Comparison of ENCODE assay signal across 31 cellular contexts in the genomic region with DNA sequence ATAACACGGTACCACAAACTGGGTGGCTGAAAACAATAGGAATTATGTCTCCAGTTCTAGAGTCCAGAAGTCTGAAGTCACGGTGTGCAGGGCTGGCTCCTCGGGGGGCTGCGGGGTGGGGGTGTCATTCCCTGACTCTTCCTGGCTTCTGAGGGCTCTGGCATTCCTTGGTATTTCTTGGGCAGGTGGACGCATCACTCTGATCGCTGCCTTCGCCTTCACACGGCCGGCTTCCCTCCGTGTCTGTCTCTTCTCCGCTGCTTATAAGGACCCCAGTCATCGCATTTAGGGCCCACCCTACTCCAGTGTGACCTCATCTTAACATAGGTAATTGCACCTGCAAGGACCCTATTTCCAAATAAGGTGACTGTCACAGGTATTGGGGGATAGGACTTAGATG.
A peak's percentile ranks its signal among the peaks of the same experiment; 100 is the strongest.
DNase-seq lines count a peak whose midpoint lies in the region; ATAC-seq, FAIRE-seq and TF ChIP-seq lines count a peak whose summit lies in the region.
"Had no signal": no experiment of that assay in that cellular context is flagged by ENCODE, and none has a peak within 500 bp of the region (broad histone marks: within the 10 kb centered on the region; RNA-seq: fewer than 3 reads in every experiment).

No MANE protein-coding gene starts in this region.

- H3K9me3 ChIP-seq in right lobe of liver (no peaks in the 10 kb centered on the region), HepG2 (ENCODE audit: low read length) (no peaks in the 10 kb centered on the region), Peyer's patch (no peaks in the 10 kb centered on the region)
- H3K9me3 ChIP-seq: gastroesophageal sphincter, upper lobe of left lung had no signal

- POLR2A ChIA-PET in HepG2 (lab: Yijun Ruan, JAX) = no interaction called here

- H3K36me3 ChIP-seq in right lobe of liver (no peaks in the 10 kb centered on the region), HepG2 (replicated peaks in 1 of 2; ENCODE audit: control insufficient read depth in 1 of 2, insufficient read depth in 2 of 2, low read length in 2 of 2) (no peaks in the 10 kb centered on the region), Peyer's patch (no peaks in the 10 kb centered on the region)
- H3K36me3 ChIP-seq: gastroesophageal sphincter, upper lobe of left lung had no signal

- H2AFZ ChIP-seq in HepG2 (ENCODE audit: low read length) = no peak overlapping the region
- H2AFZ ChIP-seq: hepatocyte, parathyroid adenoma had no signal

- no peak for TF ChIP-seq CTCF in right lobe of liver (IDR thresholded peaks at IDR 0.05)
- TF ChIP-seq CTCF in HepG2 (CRISPR knock-in tag; IDR thresholded peaks at IDR 0.05) = no peak
- TF ChIP-seq CTCF in Peyer's patch (IDR thresholded peaks at IDR 0.05) = no peak
- TF ChIP-seq CTCF in type B pancreatic cell (conservative IDR thresholded peaks at IDR 0.05) = no peak

- FAIRE-seq in HepG2 (lab: Jason Lieb, UNC) (no peak), urothelium cell line (lab: Jason Lieb, UNC) (no peak)
- FAIRE-seq: GM12891, RCC 7860 had no signal

- no peak overlapping the region for H3K4me2 ChIP-seq in HepG2 (ENCODE audit: low read depth, low read length)
- H3K4me2 ChIP-seq: hepatocyte had no signal

- no peaks in the 10 kb centered on the region for H4K20me1 ChIP-seq in HepG2 (ENCODE audit: insufficient read depth, low read length)

- H3K4me1 ChIP-seq in right lobe of liver (no peaks in the 10 kb centered on the region), HepG2 (ENCODE audit: insufficient read depth, low read length) (no peaks in the 10 kb centered on the region), Peyer's patch (no peaks in the 10 kb centered on the region)
- H3K4me1 ChIP-seq: gastroesophageal sphincter, parathyroid adenoma, upper lobe of left lung had no signal

- TF ChIP-seq RAD21 in HepG2 (CRISPR knock-in tag; IDR thresholded peaks at IDR 0.05) = no peak

- no peak for ATAC-seq in right lobe of liver
- ATAC-seq in HepG2 = no peak
- no peak for ATAC-seq in HG03460 (IDR thresholded peaks at IDR 0.05; ENCODE audit: unreplicated experiment)
- ATAC-seq: gastroesophageal sphincter, left colon, right cardiac atrium had no signal

- H3K27me3 Mint-ChIP-seq in type B pancreatic cell = peaks cover 23% of the 10 kb centered on the region
- H3K27me3 Mint-ChIP-seq: activated CD4-positive, alpha-beta T cell treated with anti-CD3 and anti-CD28 coated beads, Interleukin-2, amount 10 ng/mL, durations not matched to agents 24 days and 14 days had no signal

- peak; percentile 2 to 22 (median 8) for DNase-seq in right lobe of liver
- DNase-seq in HepG2 (ENCODE audit: low spot score) = no peak
- DNase-seq in Peyer's patch = peak; percentile 10 to 39 (median 26)
- DNase-seq in mesenteric fat pad (ENCODE audit: low spot score) = peak; percentile 67
- peak; percentile 47 for DNase-seq in type B pancreatic cell (ENCODE audit: extremely low spot score, unreplicated experiment)
- no peak for DNase-seq in DMS79 treated with DMSO at 0.1 percent for 48 hours (lab: John Stamatoyannopoulos, UW)
- DNase-seq in urothelium cell line (ENCODE audit: low spot score) = no peak
- DNase-seq: activated CD4-positive, alpha-beta T cell treated with anti-CD3 and anti-CD28 coated beads, Interleukin-2, amount 10 ng/mL, durations not matched to agents 24 days and 14 days; C1 segment of cervical spinal cord; COR-L47; Kasumi-1; left colon; NCI-H1436 treated with DMSO at 0.1 percent for 48 hours; NCI-H2081 treated with DMSO at 0.1 percent for 48 hours; NCI-H2227 treated with DMSO at 0.1 percent for 48 hours; NCI-H526; right cardiac atrium; stimulated activated CD4-positive, alpha-beta T cell treated with anti-CD3 and anti-CD28 coated beads, Interleukin-4, amount 100 ng/mL, for 1 hour had no signal

- H3K9me3 Mint-ChIP-seq in type B pancreatic cell = no peaks in the 10 kb centered on the region
- H3K9me3 Mint-ChIP-seq: activated CD4-positive, alpha-beta T cell treated with anti-CD3 and anti-CD28 coated beads, Interleukin-2, amount 10 ng/mL, durations not matched to agents 24 days and 14 days; activated T-helper 1 cell treated with anti-CD3 and anti-CD28 coated beads, Interleukin-12 subunit alpha, Interleukin-12 subunit beta, Interleukin-2, Interleukin-4 antibody, amounts not matched to agents 30 ng/mL and 10 ng/mL and 1 ng/mL, durations not matched to agents 14 hours and 24 hours and 36 hours; neural crest cell; T-helper 2 cell treated with Interferon-gamma antibody and Interleukin-4, amounts not matched to agents 5 μg/mL and 100 μg/mL, for 36 hours had no signal

- H3K4me3 ChIP-seq in right lobe of liver = no peak overlapping the region
- no peak overlapping the region for H3K4me3 ChIP-seq in HepG2 (replicated peaks in 1 of 3; ENCODE audit: insufficient read depth in 1 of 3, low read depth in 2 of 3, low read length in 3 of 3)
- no peak overlapping the region for H3K4me3 ChIP-seq in Peyer's patch
- H3K4me3 ChIP-seq: gastroesophageal sphincter, hepatocyte, upper lobe of left lung had no signal

- peaks cover 4% of the 10 kb centered on the region for H3K4me1 Mint-ChIP-seq in type B pancreatic cell (ENCODE audit: unreplicated experiment)
- H3K4me1 Mint-ChIP-seq: activated CD4-positive, alpha-beta T cell treated with anti-CD3 and anti-CD28 coated beads, Interleukin-2, amount 10 ng/mL, durations not matched to agents 24 days and 14 days; memory B cell; neural crest cell had no signal

- BruUV-seq in HepG2 (replicated peaks; lab: Mats Ljungman, UMichigan) = no TSS peak

- H3K27ac Mint-ChIP-seq in type B pancreatic cell = no peak overlapping the region
- H3K27ac Mint-ChIP-seq: activated CD4-positive, alpha-beta T cell treated with anti-CD3 and anti-CD28 coated beads, Interleukin-2, amount 10 ng/mL, durations not matched to agents 24 days and 14 days; activated naive CD8-positive, alpha-beta T cell; activated T-helper 1 cell treated with anti-CD3 and anti-CD28 coated beads, Interleukin-12 subunit alpha, Interleukin-12 subunit beta, Interleukin-2, Interleukin-4 antibody, amounts not matched to agents 30 ng/mL and 10 ng/mL and 1 ng/mL, durations not matched to agents 14 hours and 24 hours and 36 hours; memory B cell; T-helper 2 cell treated with Interferon-gamma antibody and Interleukin-4, amounts not matched to agents 5 μg/mL and 100 μg/mL, for 36 hours had no signal

- H3K4me3 Mint-ChIP-seq in type B pancreatic cell = no peak overlapping the region
- H3K4me3 Mint-ChIP-seq: activated CD4-positive, alpha-beta T cell treated with anti-CD3 and anti-CD28 coated beads, Interleukin-2, amount 10 ng/mL, durations not matched to agents 24 days and 14 days; activated naive CD8-positive, alpha-beta T cell; activated T-helper 1 cell treated with anti-CD3 and anti-CD28 coated beads, Interleukin-12 subunit alpha, Interleukin-12 subunit beta, Interleukin-2, Interleukin-4 antibody, amounts not matched to agents 30 ng/mL and 10 ng/mL and 1 ng/mL, durations not matched to agents 14 hours and 24 hours and 36 hours; memory B cell; neural crest cell; T-helper 2 cell treated with Interferon-gamma antibody and Interleukin-4, amounts not matched to agents 5 μg/mL and 100 μg/mL, for 36 hours had no signal

- TF ChIP-seq POLR2A in right lobe of liver (IDR thresholded peaks at IDR 0.05) (no peak), HepG2 (IDR thresholded peaks at IDR 0.05; ENCODE audit: insufficient read depth in 1 of 2, low read depth in 2 of 2, low read length in 2 of 2) (no peak), Peyer's patch (IDR thresholded peaks at IDR 0.05) (no peak)

- H3K27me3 ChIP-seq in right lobe of liver (no peaks in the 10 kb centered on the region), HepG2 (ENCODE audit: control insufficient read depth in 1 of 2, insufficient read depth in 2 of 2, low read length in 2 of 2) (peaks cover 9 to 55% of the 10 kb centered on the region in 2 experiments), Peyer's patch (no peaks in the 10 kb centered on the region)

- 53% methylated on average over 11 of the region's 12 CpGs for WGBS in right lobe of liver (ENCODE audit: insufficient coverage, low coverage, low lambda C conversion rate, missing lambda C conversion rate)
- 39% methylated on average over 11 of the region's 12 CpGs for WGBS in HepG2 (ENCODE audit: low lambda C conversion rate)

- no peaks in the 10 kb centered on the region for H3K36me3 Mint-ChIP-seq in type B pancreatic cell
- H3K36me3 Mint-ChIP-seq: activated naive CD8-positive, alpha-beta T cell had no signal

- H3K27ac ChIP-seq in right lobe of liver = no peak overlapping the region
- no peak overlapping the region for H3K27ac ChIP-seq in HepG2 (ENCODE audit: extremely low read length, insufficient read depth, low read length)
- no peak overlapping the region for H3K27ac ChIP-seq in Peyer's patch
- H3K27ac ChIP-seq: gastroesophageal sphincter, hepatocyte, parathyroid adenoma, upper lobe of left lung, VCaP had no signal

- no peaks in the 10 kb centered on the region for H3K79me2 ChIP-seq in HepG2 (ENCODE audit: insufficient read depth, low read length)
- H3K79me2 ChIP-seq: hepatocyte, parathyroid adenoma had no signal

- intact Hi-C loops in right lobe of liver (cut with DNase I) (no loop called here), HepG2 (cut with micrococcal nuclease; ENCODE audit: unreplicated experiment) (no loop called here)

- no peak for TF ChIP-seq EP300 in HepG2 (IDR thresholded peaks at IDR 0.05; ENCODE audit: low read depth in 2 of 2, low read length in 2 of 2)
- TF ChIP-seq EP300 in HepG2 (CRISPR knock-in tag; IDR thresholded peaks at IDR 0.05; ENCODE audit: borderline replicate concordance) = no peak

- in situ Hi-C loops in HepG2 (cut with HindIII; ENCODE audit: extremely low pct_ligation_motif_present, low pct_unique_long_range_greater_than_20kb) = no loop called here

- CTCF ChIA-PET in HepG2 (lab: Yijun Ruan, JAX; ENCODE audit: low intra/inter-chr PET ratio, low total read pairs) = no interaction called here

- no peak overlapping the region for H3K9ac ChIP-seq in HepG2 (ENCODE audit: insufficient read depth, low read depth, low read length)
- H3K9ac ChIP-seq: parathyroid adenoma had no signal

TF ChIP-seq in HepG2, 621 proteins besides CTCF, POLR2A, EP300 and RAD21 (continues in another document):
- TF ChIP-seq YEATS2 (CRISPR knock-in tag; IDR thresholded peaks at IDR 0.05; ENCODE audit: borderline replicate concordance) (no peak), ZNF773 (CRISPR knock-in tag; IDR thresholded peaks at IDR 0.05; ENCODE audit: borderline replicate concordance) (no peak), FIP1L1 (IDR thresholded peaks at IDR 0.05; ENCODE audit: borderline replicate concordance, insufficient read depth, low read depth, low read length) (no peak), PCBP2 (optimal IDR thresholded peaks at IDR 0.05; ENCODE audit: low read depth, low read length, poor library complexity, severe bottlenecking) (no peak)
- TF ChIP-seq, protein P1, sequence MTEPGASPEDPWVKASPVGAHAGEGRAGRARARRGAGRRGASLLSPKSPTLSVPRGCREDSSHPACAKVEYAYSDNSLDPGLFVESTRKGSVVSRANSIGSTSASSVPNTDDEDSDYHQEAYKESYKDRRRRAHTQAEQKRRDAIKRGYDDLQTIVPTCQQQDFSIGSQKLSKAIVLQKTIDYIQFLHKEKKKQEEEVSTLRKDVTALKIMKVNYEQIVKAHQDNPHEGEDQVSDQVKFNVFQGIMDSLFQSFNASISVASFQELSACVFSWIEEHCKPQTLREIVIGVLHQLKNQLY (CRISPR knock-in tag; IDR thresholded peaks at IDR 0.05) = no peak

Comparison
In these comparisons a context has a peak if more than half of its experiments do, and no peak if none do; other contexts are left out.
1. DNase-seq: peak in right lobe of liver (3 of 3), Peyer's patch (3 of 3), mesenteric fat pad (single experiment) and type B pancreatic cell (single experiment); none in HepG2 (single experiment), DMS79 treated with DMSO at 0.1 percent for 48 hours (single experiment) and urothelium cell line (single experiment).